9 cellular contexts compared by ENCODE assay signal in genomic region chr17:51238253-51238887, GRCh38. TPM values are rescaled to one million over a fixed set of nuclear protein-coding genes. Genes with fewer than 3 reads are reported as not detected.
DNase-seq lines count a peak whose midpoint lies in the region; ATAC-seq and TF ChIP-seq lines count a peak whose summit lies in the region.
"Had no signal": no experiment of that assay in that cellular context is flagged by ENCODE, and none has a peak within 500 bp of the region (broad histone marks: within the 10 kb centered on the region; RNA-seq: fewer than 3 reads in every experiment).

No MANE protein-coding gene starts in this region.

- H3K4me1 Mint-ChIP-seq in memory B cell (peaks cover 25% of the 10 kb centered on the region), MCF 10A (ENCODE audit: insufficient read depth, unreplicated experiment) (no peaks in the 10 kb centered on the region)

- H3K4me3 Mint-ChIP-seq in memory B cell, result peak overlapping the region; percentile 71
- no peak overlapping the region for H3K4me3 Mint-ChIP-seq in MCF 10A (ENCODE audit: unreplicated experiment)

- POLR2A ChIA-PET in MCF 10A (lab: Yijun Ruan, JAX), result interaction anchor here (0.6 to 1.3 kb wide), 3 partner anchors 8 to 21 kb away, joined by 3 to 5 read pairs (median 4); no protein-coding TSS in a partner anchor

- peak; percentile 77 for ATAC-seq in GM18517 (IDR thresholded peaks at IDR 0.05; ENCODE audit: unreplicated experiment)
- ATAC-seq in GM21723 (IDR thresholded peaks at IDR 0.05; ENCODE audit: unreplicated experiment), result peak; percentile 77
- peak; percentile 95 for ATAC-seq in memory B cell (ENCODE audit: low read depth)
- ATAC-seq: Panc1 had no signal

- BruUV-seq in MCF 10A (replicated peaks; lab: Mats Ljungman, UMichigan), result no TSS peak

- intact Hi-C loops in MCF 10A (cut with micrococcal nuclease), result no loop called here

- H3K27me3 Mint-ChIP-seq in memory B cell (no peaks in the 10 kb centered on the region), MCF 10A (ENCODE audit: insufficient read depth, unreplicated experiment) (no peaks in the 10 kb centered on the region)

- H3K9me3 Mint-ChIP-seq in memory B cell, result no peaks in the 10 kb centered on the region
- H3K9me3 Mint-ChIP-seq in MCF 10A (ENCODE audit: unreplicated experiment), result no peaks in the 10 kb centered on the region

- CTCF ChIA-PET in MCF 10A (lab: Yijun Ruan, JAX), result no interaction called here

- peak overlapping the region; percentile 12 for H3K27ac Mint-ChIP-seq in memory B cell
- H3K27ac Mint-ChIP-seq in MCF 10A (ENCODE audit: low read depth, unreplicated experiment), result no peak overlapping the region

- H3K36me3 Mint-ChIP-seq in memory B cell (peaks cover 3% of the 10 kb centered on the region), MCF 10A (ENCODE audit: insufficient read depth, unreplicated experiment) (no peaks in the 10 kb centered on the region)

- DNase-seq in KG1 (lab: John Stamatoyannopoulos, UW) (peak; percentile 21), memory B cell (ENCODE audit: low spot score in 2 of 2) (no peak), NCI-H187 treated with DMSO at 0.1 percent for 48 hours (lab: John Stamatoyannopoulos, UW) (no peak), HuH-7 (ENCODE audit: low spot score) (no peak), MCF 10A (ENCODE audit: unreplicated experiment) (no peak)
- DNase-seq: stimulated activated CD4-positive, alpha-beta T cell treated with anti-CD3 and anti-CD28 coated beads, Interleukin-2, amount 100 ng/mL, for 24 hours had no signal

- no peak for TF ChIP-seq CTCF in MCF 10A (IDR thresholded peaks at IDR 0.05; ENCODE audit: unreplicated experiment)

RNA-seq across cellular contexts. Expression of gene MBTD1, which starts 21.5 kb away (rescaled TPM):
- 7.4 and 7.7 TPM in 2 replicates for total RNA-seq in MCF 10A (2022)

RNA-seq across cellular contexts. Expression of gene UTP18, which starts 22.0 kb away (rescaled TPM):
- total RNA-seq in MCF 10A (2022), result 25.3 and 27.8 TPM in 2 replicates
